8 cellular contexts compared by ENCODE assay signal in the genomic region with DNA sequence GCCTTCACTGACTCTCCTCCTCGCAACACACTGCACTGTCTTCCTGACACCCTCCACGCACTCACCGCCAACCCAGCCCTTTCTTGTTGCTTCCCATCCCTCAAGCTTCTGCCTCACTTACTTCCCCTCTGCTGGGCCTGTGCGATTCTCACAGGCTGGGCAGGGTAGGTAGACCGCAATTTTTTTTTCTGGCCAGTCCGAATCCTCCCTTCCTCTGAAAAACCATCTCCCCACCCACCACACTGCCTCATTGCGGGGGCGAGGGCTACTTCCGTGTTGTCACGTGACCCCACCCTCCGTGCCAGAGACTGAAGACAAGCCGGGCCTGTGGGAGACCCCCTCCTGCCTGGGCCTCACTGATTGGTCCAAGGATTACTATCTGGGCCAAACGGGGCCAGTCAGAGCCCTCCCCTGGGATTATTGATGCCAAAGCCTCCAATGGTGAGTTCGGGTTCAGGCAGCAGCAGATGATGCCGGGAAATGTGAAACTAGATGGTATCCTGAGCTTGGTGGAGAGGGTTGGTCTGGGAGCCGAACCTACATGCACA.
DNase-seq lines count a peak whose midpoint lies in the region; ATAC-seq and TF ChIP-seq lines count a peak whose summit lies in the region.

No MANE protein-coding gene starts in this region.

- no peaks in the 10 kb centered on the region; the same call in 2 of the 3 replicates for H3K9me3 Mint-ChIP-seq in GM23338
- peaks cover 4% of the 10 kb centered on the region in 2 donors for H3K9me3 Mint-ChIP-seq in stimulated activated naive B cell treated with anti-CD40 and anti-IgM and Interleukin-4, amounts not matched to agents 10 μg/mL and 1 μg/mL and 100 μg/mL, for 72 hours

- peak overlapping the region; percentile 8 for H3K27ac Mint-ChIP-seq in GM23338
- H3K27ac Mint-ChIP-seq in stimulated activated naive B cell treated with anti-CD40 and anti-IgM and Interleukin-4, amounts not matched to agents 10 μg/mL and 1 μg/mL and 100 μg/mL, for 72 hours, result peak overlapping the region; percentile 96

- H3K27ac ChIP-seq in GM23338 (ENCODE audit: low read depth), result 0 out of 2 replicates have a peak overlapping the region, but pooled peaks have one; percentile 9
- H3K27ac ChIP-seq in right lobe of liver, result peak overlapping the region in 1 of 3 donors; percentile 37
- H3K27ac ChIP-seq in SJCRH30, result no peak overlapping the region

- no peaks in the 10 kb centered on the region for H3K79me2 ChIP-seq in GM23338 (replicated peaks; ENCODE audit: insufficient read depth)

- H3K36me3 ChIP-seq in GM23338 (ENCODE audit: insufficient read depth) (no peaks in the 10 kb centered on the region), right lobe of liver (no peaks in the 10 kb centered on the region), SJCRH30 (0 out of 2 replicates have a peak, but pooled peaks cover 5% of the 10 kb centered on the region)

- no peaks in the 10 kb centered on the region for H3K9me2 ChIP-seq in GM23338 (ENCODE audit: insufficient read depth)

- H3K27me3 Mint-ChIP-seq in GM23338 (ENCODE audit: insufficient read depth, low read depth, poor library complexity), result peaks cover 15% of the 10 kb centered on the region
- no peaks in the 10 kb centered on the region for H3K27me3 Mint-ChIP-seq in stimulated activated naive B cell treated with anti-CD40 and anti-IgM and Interleukin-4, amounts not matched to agents 10 μg/mL and 1 μg/mL and 100 μg/mL, for 72 hours

- H2AFZ ChIP-seq in GM23338, result no peak overlapping the region

- no peak overlapping the region for H3K4me3 Mint-ChIP-seq in GM23338
- peak overlapping the region; percentile 73 to 82 for H3K4me3 Mint-ChIP-seq in stimulated activated naive B cell treated with anti-CD40 and anti-IgM and Interleukin-4, amounts not matched to agents 10 μg/mL and 1 μg/mL and 100 μg/mL, for 72 hours

- 40% methylated on average over 4 of the region's 16 CpGs for WGBS in right lobe of liver (ENCODE audit: insufficient coverage, low coverage, low lambda C conversion rate, missing lambda C conversion rate)

- ATAC-seq in GM23338 (peak; percentile 51), right lobe of liver (peak; percentile 50 to 68 (median 57))
- peak; percentile 63 to 71 for ATAC-seq in stimulated activated naive B cell treated with anti-CD40 and anti-IgM and Interleukin-4, amounts not matched to agents 10 μg/mL and 1 μg/mL and 100 μg/mL, for 72 hours (replicated peaks)

- H3K36me3 Mint-ChIP-seq in GM23338 (ENCODE audit: low read depth), result peaks cover 15% of the 10 kb centered on the region
- peaks cover 56 to 63% of the 10 kb centered on the region in 2 donors for H3K36me3 Mint-ChIP-seq in stimulated activated naive B cell treated with anti-CD40 and anti-IgM and Interleukin-4, amounts not matched to agents 10 μg/mL and 1 μg/mL and 100 μg/mL, for 72 hours

- no peaks in the 10 kb centered on the region for H3K9me3 ChIP-seq in right lobe of liver
- H3K9me3 ChIP-seq in SJCRH30 (replicated peaks), result no peaks in the 10 kb centered on the region

- intact Hi-C loops in right lobe of liver (cut with DNase I), result no loop called here

- H3K4me3 ChIP-seq in GM12864 (ENCODE audit: low read depth, low read length), result peak overlapping the region; percentile 55
- no peak overlapping the region for H3K4me3 ChIP-seq in GM23338
- H3K4me3 ChIP-seq in right lobe of liver, result no peak overlapping the region
- H3K4me3 ChIP-seq in SJCRH30, result no peak overlapping the region

- H3K4me1 Mint-ChIP-seq in GM23338, result peaks cover 21% of the 10 kb centered on the region
- peaks cover 43 to 73% of the 10 kb centered on the region in 2 donors for H3K4me1 Mint-ChIP-seq in stimulated activated naive B cell treated with anti-CD40 and anti-IgM and Interleukin-4, amounts not matched to agents 10 μg/mL and 1 μg/mL and 100 μg/mL, for 72 hours

- H3K4me2 ChIP-seq in GM23338, result no peak overlapping the region

- no peak for TF ChIP-seq POLR2A in right lobe of liver (IDR thresholded peaks at IDR 0.05)

- TF ChIP-seq CTCF in GM12864 (IDR thresholded peaks at IDR 0.05; ENCODE audit: low read depth, low read length, missing control alignments) (no peak), GM23338 (conservative IDR thresholded peaks at IDR 0.05; ENCODE audit: low read depth in 2 of 2) (no peak), right lobe of liver (IDR thresholded peaks at IDR 0.05) (no peak)

- H3K4me1 ChIP-seq in GM23338 (ENCODE audit: insufficient read depth) (peaks cover 15% of the 10 kb centered on the region; the same call in 1 of the 2 replicates), right lobe of liver (no peaks in the 10 kb centered on the region), SJCRH30 (peaks cover 9% of the 10 kb centered on the region)

- H3K27me3 ChIP-seq in GM23338 (ENCODE audit: insufficient read depth) (no peaks in the 10 kb centered on the region), right lobe of liver (no peaks in the 10 kb centered on the region), SJCRH30 (no peaks in the 10 kb centered on the region)

- H3F3A ChIP-seq in GM23338 (replicated peaks; ENCODE audit: low read depth), result 0 out of 2 replicates have a peak, but pooled peaks cover 5% of the 10 kb centered on the region

- H4K20me1 ChIP-seq in GM23338 (replicated peaks; ENCODE audit: insufficient read depth), result no peaks in the 10 kb centered on the region; the same call in 1 of the 2 replicates

- peak; percentile 94 for DNase-seq in GM12864 (ENCODE audit: low read depth)
- DNase-seq in GM23338 (ENCODE audit: low spot score), result peak; percentile 32
- DNase-seq in MV-4-11 (lab: John Stamatoyannopoulos, UW), result peak; percentile 98
- peak; percentile 62 for DNase-seq in activated T-cell treated with anti-CD3 and anti-CD28 coated beads for 4 hours
- peak; percentile 63 to 77 (median 63) for DNase-seq in right lobe of liver
- DNase-seq in stimulated activated naive B cell treated with anti-CD40 and anti-IgM and Interleukin-4, amounts not matched to agents 10 μg/mL and 1 μg/mL and 100 μg/mL, for 72 hours, result peak; percentile 96
- no peak for DNase-seq in SJCRH30
- DNase-seq in Ammon's horn (ENCODE audit: low spot score), result no peak

TF ChIP-seq in GM23338, 12 proteins besides CTCF, POLR2A, EP300 and RAD21:
- TF ChIP-seq, protein P1, sequence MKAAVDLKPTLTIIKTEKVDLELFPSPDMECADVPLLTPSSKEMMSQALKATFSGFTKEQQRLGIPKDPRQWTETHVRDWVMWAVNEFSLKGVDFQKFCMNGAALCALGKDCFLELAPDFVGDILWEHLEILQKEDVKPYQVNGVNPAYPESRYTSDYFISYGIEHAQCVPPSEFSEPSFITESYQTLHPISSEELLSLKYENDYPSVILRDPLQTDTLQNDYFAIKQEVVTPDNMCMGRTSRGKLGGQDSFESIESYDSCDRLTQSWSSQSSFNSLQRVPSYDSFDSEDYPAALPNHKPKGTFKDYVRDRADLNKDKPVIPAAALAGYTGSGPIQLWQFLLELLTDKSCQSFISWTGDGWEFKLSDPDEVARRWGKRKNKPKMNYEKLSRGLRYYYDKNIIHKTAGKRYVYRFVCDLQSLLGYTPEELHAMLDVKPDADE (IDR thresholded peaks at IDR 0.05), result no peak
- TF ChIP-seq CREB1 (CRISPR knock-in tag; IDR thresholded peaks at IDR 0.05; ENCODE audit: low read depth) (no peak), ZNF114 (CRISPR knock-in tag; IDR thresholded peaks at IDR 0.05) (no peak), JUNB (IDR thresholded peaks at IDR 0.05; ENCODE audit: unreplicated experiment) (no peak)
TF ChIP-seq in GM23338: peak in this region for 0.

Comparison
In these comparisons a context has a peak if more than half of its experiments do, and no peak if none do; other contexts are left out.
1. DNase-seq: peak in GM12864 (single experiment), GM23338 (single experiment), MV-4-11 (single experiment), activated T-cell treated with anti-CD3 and anti-CD28 coated beads for 4 hours (single experiment), right lobe of liver (3 of 3) and stimulated activated naive B cell treated with anti-CD40 and anti-IgM and Interleukin-4, amounts not matched to agents 10 μg/mL and 1 μg/mL and 100 μg/mL, for 72 hours (single experiment); none in SJCRH30 (0 of 2) and Ammon's horn (single experiment).
2. Peak in every context shown above with its lines, with median percentiles within 50 percentile points of each other: ATAC-seq.